Comparison of ENCODE assay signal across 8 cellular contexts in genomic region chr9:128881627-128881883, GRCh38. TPM values are rescaled to one million over a fixed set of nuclear protein-coding genes. Genes with fewer than 3 reads are reported as not detected.
DNase-seq lines count a peak whose midpoint lies in the region; ATAC-seq and TF ChIP-seq lines count a peak whose summit lies in the region.

No MANE protein-coding gene starts in this region.

- H3K79me2 ChIP-seq in MM.1S (ENCODE audit: low read length): peaks cover 66% of the 10 kb centered on the region

- TF ChIP-seq CTCF in CD14-positive monocyte (IDR thresholded peaks at IDR 0.05): no peak
- no peak for TF ChIP-seq CTCF in MM.1S (IDR thresholded peaks at IDR 0.05; ENCODE audit: low read length)
- no peak for TF ChIP-seq CTCF in nephron progenitor cell (IDR thresholded peaks at IDR 0.05)

- no peak for DNase-seq in CD14-positive monocyte (ENCODE audit: low spot score)
- DNase-seq in MM.1S: no peak
- no peak for DNase-seq in nephron progenitor cell
- DNase-seq in COLO829 (ENCODE audit: low spot score): no peak
- DNase-seq in NCI-H187 (lab: John Stamatoyannopoulos, UW): no peak
- no peak for DNase-seq in NCI-H345 (lab: John Stamatoyannopoulos, UW)

- H2AFZ ChIP-seq in MM.1S (ENCODE audit: low read length): peak overlapping the region; percentile 91

- H4K20me1 ChIP-seq in MM.1S (ENCODE audit: insufficient read depth, low read length): no peaks in the 10 kb centered on the region

- H3K36me3 Mint-ChIP-seq in CD14-positive monocyte: peaks cover 15 to 20% of the 10 kb centered on the region in 2 donors
- H3K36me3 Mint-ChIP-seq in nephron progenitor cell (ENCODE audit: low read depth): peaks cover 19% of the 10 kb centered on the region

- H3K4me1 Mint-ChIP-seq in CD14-positive monocyte: peaks cover 27% of the 10 kb centered on the region
- peaks cover 40% of the 10 kb centered on the region for H3K4me1 Mint-ChIP-seq in nephron progenitor cell

- H3K27ac Mint-ChIP-seq in CD14-positive monocyte (peak overlapping the region; percentile 83 to 93 (median 88)), nephron progenitor cell (peak overlapping the region; percentile 91)

- peak overlapping the region; percentile 97 for H3K4me3 ChIP-seq in MM.1S (ENCODE audit: low read length)
- H3K4me3 ChIP-seq in endocrine pancreas (ENCODE audit: control insufficient read depth, insufficient read depth, low read length): peak overlapping the region; percentile 64

- peak overlapping the region; percentile 34; the same call in 1 of the 2 replicates for H3K27ac ChIP-seq in MM.1S (ENCODE audit: low read length)

- no peaks in the 10 kb centered on the region for H3K36me3 ChIP-seq in MM.1S (replicated peaks; ENCODE audit: insufficient read depth, low read length)
- no peaks in the 10 kb centered on the region for H3K36me3 ChIP-seq in endocrine pancreas (ENCODE audit: control insufficient read depth, insufficient read depth, low read length)

- H3K4me2 ChIP-seq in MM.1S (ENCODE audit: low read depth, low read length): peak overlapping the region; percentile 73

- H3K9me3 Mint-ChIP-seq in CD14-positive monocyte (peaks cover 0 to 3% (median 0%) of the 10 kb centered on the region in 7 donors), nephron progenitor cell (no peaks in the 10 kb centered on the region)

- H3K9me2 ChIP-seq in MM.1S (replicated peaks; ENCODE audit: insufficient read depth, low read length): no peaks in the 10 kb centered on the region

- H3K4me1 ChIP-seq in MM.1S (ENCODE audit: low read length) (peaks cover 4% of the 10 kb centered on the region; the same call in 1 of the 2 replicates), endocrine pancreas (ENCODE audit: control insufficient read depth, insufficient read depth, low read length) (no peaks in the 10 kb centered on the region)

- ATAC-seq in HG03280 (IDR thresholded peaks at IDR 0.05; ENCODE audit: unreplicated experiment): no peak

- no peaks in the 10 kb centered on the region for H3K9me3 ChIP-seq in MM.1S (replicated peaks; ENCODE audit: insufficient read depth, low read length)
- H3K9me3 ChIP-seq in endocrine pancreas (ENCODE audit: control insufficient read depth, low read length): no peaks in the 10 kb centered on the region

- H3F3A ChIP-seq in MM.1S (ENCODE audit: insufficient read depth, low read length): peaks cover 6% of the 10 kb centered on the region

- intact Hi-C loops in CD14-positive monocyte (cut with micrococcal nuclease): loop anchor here (5.0 to 10.0 kb wide), 2 partner anchors 63 to 109 kb away; partner anchors contain the start of genes DOLK (in 1 of the 2), NUP188 (in 1 of the 2) and ZER1 (in 1 of the 2)

- peak overlapping the region; percentile 63 for H3K9ac ChIP-seq in MM.1S (ENCODE audit: low read length)
- peak overlapping the region; percentile 42 for H3K9ac ChIP-seq in endocrine pancreas (ENCODE audit: control insufficient read depth, insufficient read depth, low read length)

- H3K4me3 Mint-ChIP-seq in CD14-positive monocyte: peak overlapping the region; percentile 94 to 96
- H3K4me3 Mint-ChIP-seq in nephron progenitor cell: peak overlapping the region; percentile 92

- H3K27me3 ChIP-seq in MM.1S (replicated peaks; ENCODE audit: insufficient read depth, low read length): no peaks in the 10 kb centered on the region
- H3K27me3 ChIP-seq in endocrine pancreas (ENCODE audit: control insufficient read depth, insufficient read depth, low read length): no peaks in the 10 kb centered on the region

- H3K27me3 Mint-ChIP-seq in CD14-positive monocyte (ENCODE audit: low read depth in 3 of 3) (peaks cover 0 to 1% (median 0%) of the 10 kb centered on the region in 3 donors), nephron progenitor cell (ENCODE audit: low read depth, poor library complexity) (no peaks in the 10 kb centered on the region)

RNA-seq across cellular contexts. Expression of gene KYAT1, which starts 0.2 kb away (rescaled TPM):
- polyA plus RNA-seq in CD14-positive monocyte: 1 to 10 TPM; 2.4 to 4.5 TPM

RNA-seq across cellular contexts. Expression of gene LRRC8A, which starts 0.4 kb away (rescaled TPM):
- polyA plus RNA-seq in CD14-positive monocyte: 10 to 100 TPM in 1 of 2 donors, 1 to 10 TPM in 1; 7.8 to 10.8 TPM

RNA-seq across cellular contexts. Expression of gene PHYHD1, which starts 39.2 kb away (rescaled TPM):
- polyA plus RNA-seq in CD14-positive monocyte: not detected

RNA-seq across cellular contexts. Expression of gene SPOUT1, which starts 52.0 kb away (rescaled TPM):
- polyA plus RNA-seq in CD14-positive monocyte: 10 to 100 TPM; 25.7 to 29.9 TPM
